ENCODE assay signal across 13 cellular contexts in genomic region chr4:31088600-31089230, GRCh38.
DNase-seq lines count a peak whose midpoint lies in the region; ATAC-seq and TF ChIP-seq lines count a peak whose summit lies in the region.
"Had no signal": no experiment of that assay in that cellular context is flagged by ENCODE, and none has a peak within 500 bp of the region (broad histone marks: within the 10 kb centered on the region; RNA-seq: fewer than 3 reads in every experiment).

No MANE protein-coding gene starts in this region.

- H3K36me3 ChIP-seq in ascending aorta (no peaks in the 10 kb centered on the region), cardiac muscle cell (no peaks in the 10 kb centered on the region), thoracic aorta (no peaks in the 10 kb centered on the region)

- H3K27me3 ChIP-seq in ascending aorta (no peaks in the 10 kb centered on the region), cardiac muscle cell (no peaks in the 10 kb centered on the region), thoracic aorta (replicated peaks; ENCODE audit: insufficient read depth) (no peaks in the 10 kb centered on the region)

- WGBS in lower leg skin, 2 donors = 63 to 70% methylated on average over 3 of the region's 3 CpGs

- H3K9me3 ChIP-seq in ascending aorta (no peaks in the 10 kb centered on the region), cardiac muscle cell (ENCODE audit: low read depth) (no peaks in the 10 kb centered on the region), thoracic aorta (no peaks in the 10 kb centered on the region)

- H3K27ac ChIP-seq in ascending aorta (peak overlapping the region; percentile 81 to 83), cardiac muscle cell (peak overlapping the region; percentile 87), thoracic aorta (peak overlapping the region; percentile 89 to 91)

- no peak for TF ChIP-seq POLR2A in lower leg skin (IDR thresholded peaks at IDR 0.05)

- ATAC-seq in thoracic aorta (ENCODE audit: insufficient number of reproducible peaks, low FRiP score, low read depth) = peak; percentile 93

- DNase-seq in HuH-7 (ENCODE audit: low spot score) (peak; percentile 15), ascending aorta (ENCODE audit: low spot score in 2 of 2) (no peak), cardiac muscle cell (ENCODE audit: low read depth in 1 of 2, low spot score in 1 of 2) (peak; percentile 63 to 68), thoracic aorta (ENCODE audit: low spot score) (no peak), putamen (ENCODE audit: low spot score) (no peak), NAMALWA (ENCODE audit: low spot score) (no peak), lower leg skin (ENCODE audit: low spot score in 2 of 2) (no peak)
- DNase-seq: DMS 273 treated with DMSO at 0.1 percent for 48 hours; islet precursor cell; NCI-H1105 treated with DMSO at 0.1 percent for 48 hours; NK-92 treated with Interleukin-12 subunit alpha and Interleukin-12 subunit beta, amount 100 ng/mL, for 24 hours; stimulated activated CD4-positive, alpha-beta T cell treated with anti-CD3 and anti-CD28 coated beads, Interleukin-1b, Interleukin-23, amount 100 ng/mL, for 48 hours; stimulated activated naive CD4-positive, alpha-beta T cell treated with Interleukin-2 at 50 U/mL for 16 hours had no signal

- intact Hi-C loops in ascending aorta (cut with DNase I) (loop anchor here (2.0 kb wide), 1 partner anchor 370 kb away; no protein-coding TSS in a partner anchor), lower leg skin (cut with DNase I; ENCODE audit: low total_unique reads) (no loop called here)

- no peak for TF ChIP-seq CTCF in ascending aorta (IDR thresholded peaks at IDR 0.05)
- TF ChIP-seq CTCF in cardiac muscle cell (IDR thresholded peaks at IDR 0.05; ENCODE audit: low read depth, low read length) = no peak
- TF ChIP-seq CTCF in thoracic aorta (IDR thresholded peaks at IDR 0.05) = no peak
- TF ChIP-seq CTCF in lower leg skin (IDR thresholded peaks at IDR 0.05) = no peak

- H3K4me1 ChIP-seq in ascending aorta = peaks cover 11 to 49% of the 10 kb centered on the region in 2 donors
- peaks cover 61% of the 10 kb centered on the region for H3K4me1 ChIP-seq in cardiac muscle cell (ENCODE audit: low read depth)
- peaks cover 43 to 68% of the 10 kb centered on the region in 2 donors for H3K4me1 ChIP-seq in thoracic aorta (ENCODE audit: control insufficient read depth in 1 of 2, low read depth in 2 of 2)

- no peak overlapping the region for H3K4me3 ChIP-seq in ascending aorta
- H3K4me3 ChIP-seq in cardiac muscle cell = no peak overlapping the region
- no peak overlapping the region for H3K4me3 ChIP-seq in thoracic aorta
- H3K4me3 ChIP-seq in lower leg skin (ENCODE audit: low read depth, poor library complexity, severe bottlenecking) = no peak overlapping the region

Comparison
In these comparisons a context has a peak if more than half of its experiments do, and no peak if none do; other contexts are left out.
1. DNase-seq: peak in HuH-7 (single experiment) and cardiac muscle cell (2 of 2); none in ascending aorta (0 of 2), thoracic aorta (single experiment), putamen (single experiment), NAMALWA (single experiment) and lower leg skin (0 of 2).
2. Peak in every context shown above with its lines, with median percentiles within 50 percentile points of each other: H3K27ac ChIP-seq.